ENCODE assay signal across 33 cellular contexts in the genomic region with DNA sequence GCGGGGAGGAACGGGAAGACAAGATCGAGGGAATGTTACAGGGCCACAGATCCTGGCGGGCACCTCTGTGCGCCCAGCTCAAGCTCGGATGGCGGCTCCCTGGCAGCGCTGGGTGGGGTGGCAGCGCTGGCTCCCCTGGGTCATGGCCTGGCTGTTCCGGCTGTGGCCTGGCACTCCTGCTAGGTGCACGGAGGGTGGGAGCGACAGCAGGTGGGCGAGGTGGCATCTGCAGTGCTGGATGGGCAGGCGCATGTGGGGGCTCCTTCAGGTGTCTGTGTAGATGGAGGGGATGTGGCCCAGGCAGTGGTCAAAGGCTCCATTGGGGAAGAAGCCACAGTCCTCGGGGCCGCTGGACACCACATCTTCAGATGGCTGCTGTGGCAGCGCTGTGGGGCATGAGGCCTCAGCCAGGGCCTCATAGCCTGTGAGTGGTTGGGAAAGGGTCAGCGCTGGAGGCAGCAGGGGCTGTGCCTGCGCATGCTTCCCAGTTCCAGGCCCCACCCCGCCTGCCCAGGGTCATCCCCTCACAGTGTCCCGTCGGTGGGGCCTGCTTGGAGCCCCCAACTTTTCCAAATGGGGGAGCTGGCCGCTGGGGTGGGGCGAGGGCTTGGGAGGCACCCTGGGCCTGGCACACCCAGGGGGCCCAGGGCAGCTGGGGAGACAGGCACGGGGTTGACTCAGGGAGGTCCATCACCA. TPM values are rescaled to one million over a fixed set of nuclear protein-coding genes. Genes with fewer than 3 reads are reported as not detected.
"Had no signal": no experiment of that assay in that cellular context is flagged by ENCODE, and none has a peak within 500 bp of the region (broad histone marks: within the 10 kb centered on the region; RNA-seq: fewer than 3 reads in every experiment).

No MANE protein-coding gene starts in this region.

- H3K4me3 ChIP-seq: ascending aorta, cardiac muscle cell had no signal

- DNase-seq: activated CD4-positive, alpha-beta memory T cell treated with anti-CD3 and anti-CD28 coated beads, Interleukin-2, amount 10 ng/mL, durations not matched to agents 7 days and 5 days; activated CD4-positive, alpha-beta T cell treated with anti-CD3 and anti-CD28 coated beads for 1 hour; activated CD4-positive, alpha-beta T cell treated with anti-CD3 and anti-CD28 coated beads for 36 hours; activated CD4-positive, alpha-beta T cell treated with anti-CD3 and anti-CD28 coated beads for 48 hours; activated CD4-positive, alpha-beta T cell treated with anti-CD3 and anti-CD28 coated beads, Interleukin-2, amount 10 ng/mL, durations not matched to agents 7 days and 5 days; activated CD4-positive, alpha-beta T cell treated with anti-CD3 and anti-CD28 coated beads, Interleukin-2, amount 50 U/mL, for 48 hours; activated CD4-positive, CD25-positive, alpha-beta regulatory T cell; activated CD8-positive, alpha-beta memory T cell treated with anti-CD3 and anti-CD28 coated beads for 24 hours; activated CD8-positive, alpha-beta memory T cell treated with anti-CD3 and anti-CD28 coated beads, Interleukin-2, amount 10 ng/mL, durations not matched to agents 7 days and 5 days; activated CD8-positive, alpha-beta memory T cell treated with anti-CD3 and anti-CD28 coated beads, Interleukin-2, amount 50 U/mL, for 48 hours; activated CD8-positive, alpha-beta T cell treated with anti-CD3 and anti-CD28 coated beads, Interleukin-2, amount 10 ng/mL, durations not matched to agents 7 days and 5 days; activated effector memory CD4-positive, alpha-beta T cell treated with Interleukin-2 at 50 U/mL for 16 hours; activated gamma-delta T cell; activated naive CD4-positive, alpha-beta T cell treated with anti-CD3 and anti-CD28 coated beads, Interleukin-2, amount 10 ng/mL, durations not matched to agents 7 days and 5 days; activated naive CD4-positive, alpha-beta T cell treated with Interleukin-2 at 50 U/mL for 16 hours; activated naive CD8-positive, alpha-beta T cell treated with anti-CD3 and anti-CD28 coated beads, Interleukin-2, amount 10 ng/mL, durations not matched to agents 7 days and 5 days; activated naive CD8-positive, alpha-beta T cell treated with anti-CD3 and anti-CD28 coated beads, Interleukin-2, amount 50 U/mL, for 24 hours; activated T-cell treated with anti-CD3 and anti-CD28 coated beads, Interleukin-2, amount 50 U/mL, for 24 hours; activated T-cell treated with anti-CD3 and anti-CD28 coated beads, Interleukin-2, amount 50 U/mL, for 48 hours; amygdala; anterior cingulate cortex; caudate nucleus; cerebellar nuclear complex; T-helper 1 cell; T-helper 2 cell; T-helper 9 cell had no signal

- H3K27ac ChIP-seq: ascending aorta, cardiac muscle cell had no signal

- ATAC-seq: activated CD4-positive, alpha-beta T cell treated with anti-CD3 and anti-CD28 coated beads for 36 hours; activated CD4-positive, CD25-positive, alpha-beta regulatory T cell treated with anti-CD3 and anti-CD28 coated beads, Interleukin-2, amount 50 U/mL, for 24 hours; activated CD8-positive, alpha-beta memory T cell treated with anti-CD3 and anti-CD28 coated beads, Interleukin-2, amount 10 ng/mL, durations not matched to agents 7 days and 5 days; activated CD8-positive, alpha-beta T cell treated with anti-CD3 and anti-CD28 coated beads, Interleukin-2, amount 10 ng/mL, durations not matched to agents 7 days and 5 days; activated naive CD8-positive, alpha-beta T cell treated with anti-CD3 and anti-CD28 coated beads, Interleukin-2, amount 50 U/mL, for 24 hours had no signal

- H3K27me3 ChIP-seq: ascending aorta, cardiac muscle cell had no signal

- H3K9me3 ChIP-seq: ascending aorta had no signal

- FAIRE-seq: bronchial epithelial cell, TTC549 had no signal

- H3K36me3 ChIP-seq: ascending aorta, cardiac muscle cell had no signal

RNA-seq across cellular contexts. Expression of gene DMRTB1, which starts 47.3 kb away (rescaled TPM):
- total RNA-seq: activated CD4-positive, alpha-beta memory T cell treated with anti-CD3 and anti-CD28 coated beads, Interleukin-2, amount 10 ng/mL, durations not matched to agents 7 days and 5 days; activated CD8-positive, alpha-beta memory T cell treated with anti-CD3 and anti-CD28 coated beads, Interleukin-2, amount 10 ng/mL, durations not matched to agents 7 days and 5 days; activated CD8-positive, alpha-beta T cell treated with anti-CD3 and anti-CD28 coated beads, Interleukin-2, amount 10 ng/mL, durations not matched to agents 7 days and 5 days; activated naive CD8-positive, alpha-beta T cell treated with anti-CD3 and anti-CD28 coated beads, Interleukin-2, amount 10 ng/mL, durations not matched to agents 7 days and 5 days; activated T-helper 2 cell treated with anti-CD3 and anti-CD28 coated beads, Interferon-gamma antibody, Interleukin-2, Interleukin-4, amounts not matched to agents 10 μg/mL and 5 μg/mL and 100 μg/mL, durations not matched to agents 14 hours and 24 hours and 36 hours; ascending aorta; bronchial epithelial cell; cardiac muscle cell had no signal
- polyA plus RNA-seq: adipose tissue, cardiac muscle cell had no signal
